Comparison of ENCODE assay signal across 8 cellular contexts in genomic region chr15:61834076-61834697, GRCh38.
DNase-seq lines count a peak whose midpoint lies in the region; ATAC-seq and TF ChIP-seq lines count a peak whose summit lies in the region.

No MANE protein-coding gene starts in this region.

- H3K36me3 ChIP-seq in ascending aorta, result no peaks in the 10 kb centered on the region

- peaks cover 12% of the 10 kb centered on the region for H3K27me3 ChIP-seq in CD4-positive, alpha-beta T cell (ENCODE audit: control insufficient read depth, insufficient read depth, low read length)
- no peaks in the 10 kb centered on the region for H3K27me3 ChIP-seq in ascending aorta

- H3K9me3 Mint-ChIP-seq in CD4-positive, alpha-beta T cell, result no peaks in the 10 kb centered on the region

- H3K9me3 ChIP-seq in CD4-positive, alpha-beta T cell (ENCODE audit: control insufficient read depth, low read length), result no peaks in the 10 kb centered on the region
- H3K9me3 ChIP-seq in ascending aorta, result no peaks in the 10 kb centered on the region

- peak; percentile 89 for ATAC-seq in CD4-positive, alpha-beta T cell (ENCODE audit: poor library complexity)
- ATAC-seq in GM21723 (IDR thresholded peaks at IDR 0.05; ENCODE audit: unreplicated experiment) (peak; percentile 62), HG02852 (IDR thresholded peaks at IDR 0.05; ENCODE audit: unreplicated experiment) (no peak)

- H3K4me1 Mint-ChIP-seq in CD4-positive, alpha-beta T cell (ENCODE audit: low read depth), result peaks cover 6% of the 10 kb centered on the region

- no peak overlapping the region for H3K4me3 Mint-ChIP-seq in CD4-positive, alpha-beta T cell

- H3K27ac ChIP-seq in CD4-positive, alpha-beta T cell (ENCODE audit: low read depth, low read length), result no peak overlapping the region
- H3K27ac ChIP-seq in ascending aorta, result no peak overlapping the region

- peaks cover 41% of the 10 kb centered on the region for H3K27me3 Mint-ChIP-seq in CD4-positive, alpha-beta T cell

- CTCF ChIA-PET in CD4-positive, alpha-beta T cell (lab: Charles Lee), result interaction anchor here (0.5 to 1.7 kb wide), 13 partner anchors 9 to 1933 kb away, joined by 3 to 6 read pairs (median 4); no protein-coding TSS in a partner anchor

- peak; percentile 48 to 75 (median 64) for DNase-seq in CD4-positive, alpha-beta T cell
- DNase-seq in NCI-H1694 treated with DMSO at 0.1 percent for 48 hours (lab: John Stamatoyannopoulos, UW), result peak; percentile 60
- peak; percentile 66 for DNase-seq in T-helper 9 cell
- DNase-seq in ascending aorta (ENCODE audit: low spot score in 2 of 2), result peak in 1 of 2 donors; percentile 90
- DNase-seq in hippocampal formation (lab: John Stamatoyannopoulos, UW), result peak; percentile 62 to 76
- peak; percentile 35 for DNase-seq in skeletal muscle cell (ENCODE audit: low read depth)

- no peak overlapping the region for H3K27ac Mint-ChIP-seq in CD4-positive, alpha-beta T cell

- no peaks in the 10 kb centered on the region for H3K36me3 Mint-ChIP-seq in CD4-positive, alpha-beta T cell (ENCODE audit: low read depth)

- TF ChIP-seq CTCF in CD4-positive, alpha-beta T cell (IDR thresholded peaks at IDR 0.05), result peak; percentile 96
- peak; percentile 73 to 98 (median 94) for TF ChIP-seq CTCF in ascending aorta (IDR thresholded peaks at IDR 0.05)

- H3K4me3 ChIP-seq in ascending aorta (no peak overlapping the region), skeletal muscle cell (ENCODE audit: low read depth, low read length) (no peak overlapping the region)

- POLR2A ChIA-PET in CD4-positive, alpha-beta T cell (lab: Charles Lee), result no interaction called here

- intact Hi-C loops in CD4-positive, alpha-beta T cell (cut with DNase I, micrococcal nuclease), result loop anchor here (1.0 to 10.0 kb wide), 2 partner anchors 1326 to 1479 kb away; no protein-coding TSS in a partner anchor
- intact Hi-C loops in ascending aorta (cut with DNase I), result loop anchor here (2.0 kb wide), 2 partner anchors 1249 to 1325 kb away; no protein-coding TSS in a partner anchor

- no peaks in the 10 kb centered on the region for H3K4me1 ChIP-seq in ascending aorta
